15 cellular contexts compared by ENCODE assay signal in the genomic region with DNA sequence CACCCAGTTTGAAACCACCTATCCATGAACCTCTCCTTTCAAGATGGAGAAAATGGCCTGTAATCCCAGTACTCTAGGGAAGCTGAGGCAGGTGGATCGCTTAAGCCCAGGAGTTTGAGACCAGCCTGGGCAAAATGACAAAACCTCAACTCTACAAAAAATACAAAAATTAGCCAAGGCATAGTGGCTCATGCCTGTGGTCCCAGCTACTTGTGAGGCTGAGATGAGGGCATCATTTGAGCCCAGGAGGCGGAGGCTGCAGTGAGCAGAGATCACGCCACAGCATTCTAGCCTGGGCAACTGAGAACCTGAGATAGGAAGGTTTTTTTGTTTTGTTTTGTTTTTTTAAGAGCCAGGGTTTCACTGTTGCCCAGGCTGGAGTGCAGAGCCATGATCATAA. TPM values are rescaled to one million over a fixed set of nuclear protein-coding genes. Genes with fewer than 3 reads are reported as not detected.
DNase-seq lines count a peak whose midpoint lies in the region; ATAC-seq and TF ChIP-seq lines count a peak whose summit lies in the region.
"Had no signal": no experiment of that assay in that cellular context is flagged by ENCODE, and none has a peak within 500 bp of the region (broad histone marks: within the 10 kb centered on the region; RNA-seq: fewer than 3 reads in every experiment).

No MANE protein-coding gene starts in this region.

- peaks cover 53% of the 10 kb centered on the region for H3K4me1 Mint-ChIP-seq in activated naive CD8-positive, alpha-beta T cell treated with anti-CD3 and anti-CD28 coated beads, Interleukin-2, amount 10 ng/mL, durations not matched to agents 7 days and 5 days
- H3K4me1 Mint-ChIP-seq in activated naive CD8-positive, alpha-beta T cell treated with anti-CD3 and anti-CD28 coated beads, Interleukin-2, amount 50 U/mL, for 24 hours, result peaks cover 62% of the 10 kb centered on the region

- intact Hi-C loops in esophagus muscularis mucosa (cut with DNase I), result no loop called here

- peak overlapping the region in 2 of 5 donors; percentile 25 to 38 for H3K9ac ChIP-seq in subcutaneous abdominal adipose tissue (ENCODE audit: low read length in 5 of 5)

- POLR2A ChIA-PET in activated naive CD8-positive, alpha-beta T cell treated with anti-CD3 and anti-CD28 coated beads, Interleukin-2, amount 10 ng/mL, durations not matched to agents 7 days and 5 days (lab: Charles Lee), result interaction anchor here (0.6 kb wide), 1 partner anchor 14 kb away, joined by 3 read pairs; no protein-coding TSS in a partner anchor

- no peaks in the 10 kb centered on the region for H3K27me3 ChIP-seq in esophagus muscularis mucosa
- no peaks in the 10 kb centered on the region for H3K27me3 ChIP-seq in subcutaneous abdominal adipose tissue (ENCODE audit: control insufficient read depth in 5 of 5, insufficient read depth in 4 of 5, low read length in 5 of 5)
- H3K27me3 ChIP-seq: colonic mucosa, testis had no signal

- TF ChIP-seq POLR2A in esophagus muscularis mucosa (IDR thresholded peaks at IDR 0.05; ENCODE audit: low read depth), result no peak

- peak overlapping the region; percentile 54 to 95 (median 73) for H3K27ac ChIP-seq in esophagus muscularis mucosa (replicated peaks in 1 of 4)
- peak overlapping the region; percentile 55 for H3K27ac ChIP-seq in subcutaneous abdominal adipose tissue (ENCODE audit: low read depth, low read length)
- H3K27ac ChIP-seq: colonic mucosa had no signal

- TF ChIP-seq EP300 in esophagus muscularis mucosa (IDR thresholded peaks at IDR 0.05), result no peak

- H3K4me3 Mint-ChIP-seq in activated naive CD8-positive, alpha-beta T cell treated with anti-CD3 and anti-CD28 coated beads, Interleukin-2, amount 10 ng/mL, durations not matched to agents 7 days and 5 days, result no peak overlapping the region
- H3K4me3 Mint-ChIP-seq in activated naive CD8-positive, alpha-beta T cell treated with anti-CD3 and anti-CD28 coated beads, Interleukin-2, amount 50 U/mL, for 24 hours, result no peak overlapping the region
- H3K4me3 Mint-ChIP-seq: activated T-cell treated with anti-CD3 and anti-CD28 coated beads, Interleukin-2, amount 50 U/mL, for 4 hours had no signal

- 89% methylated on average over 3 of the region's 3 CpGs for WGBS in esophagus muscularis mucosa

- peaks cover 23% of the 10 kb centered on the region for H3K36me3 Mint-ChIP-seq in activated naive CD8-positive, alpha-beta T cell treated with anti-CD3 and anti-CD28 coated beads, Interleukin-2, amount 10 ng/mL, durations not matched to agents 7 days and 5 days
- H3K36me3 Mint-ChIP-seq in activated naive CD8-positive, alpha-beta T cell treated with anti-CD3 and anti-CD28 coated beads, Interleukin-2, amount 50 U/mL, for 24 hours (ENCODE audit: low read depth), result peaks cover 42% of the 10 kb centered on the region

- DNase-seq in activated naive CD8-positive, alpha-beta T cell treated with anti-CD3 and anti-CD28 coated beads, Interleukin-2, amount 10 ng/mL, durations not matched to agents 7 days and 5 days, result no peak
- DNase-seq in activated naive CD8-positive, alpha-beta T cell treated with anti-CD3 and anti-CD28 coated beads, Interleukin-2, amount 50 U/mL, for 24 hours, result no peak
- peak; percentile 7 for DNase-seq in NAMALWA (ENCODE audit: low spot score)
- no peak for DNase-seq in esophagus muscularis mucosa (ENCODE audit: extremely low spot score)
- no peak for DNase-seq in SIG-M5 treated with dmso at 0.1 percent for 504 hours (lab: John Stamatoyannopoulos, UW; ENCODE audit: unreplicated experiment)
- no peak for DNase-seq in SW 1271 (lab: John Stamatoyannopoulos, UW)
- DNase-seq: activated CD4-positive, alpha-beta T cell treated with anti-CD3 and anti-CD28 coated beads, Interleukin-2, amount 50 U/mL, for 1 hour; activated T-cell treated with anti-CD3 and anti-CD28 coated beads, Interleukin-2, amount 50 U/mL, for 4 hours; colonic mucosa; glutamatergic neuron; NCI-H748 treated with DMSO at 0.1 percent for 48 hours; testis had no signal

- H3K4me1 ChIP-seq in esophagus muscularis mucosa (peaks cover 54 to 79% (median 75%) of the 10 kb centered on the region in 4 donors), subcutaneous abdominal adipose tissue (ENCODE audit: control insufficient read depth in 5 of 5, insufficient read depth in 5 of 5, low read length in 5 of 5) (peaks cover 7 to 77% (median 72%) of the 10 kb centered on the region in 5 donors)

- H3K36me3 ChIP-seq in esophagus muscularis mucosa, result peaks cover 0 to 5% (median 0%) of the 10 kb centered on the region in 4 donors
- peaks cover 0 to 4% (median 0%) of the 10 kb centered on the region in 5 donors for H3K36me3 ChIP-seq in subcutaneous abdominal adipose tissue (ENCODE audit: control insufficient read depth in 5 of 5, insufficient read depth in 5 of 5, low read length in 5 of 5)
- H3K36me3 ChIP-seq: colonic mucosa had no signal

- no peaks in the 10 kb centered on the region for H3K9me3 Mint-ChIP-seq in activated naive CD8-positive, alpha-beta T cell treated with anti-CD3 and anti-CD28 coated beads, Interleukin-2, amount 10 ng/mL, durations not matched to agents 7 days and 5 days
- no peaks in the 10 kb centered on the region for H3K9me3 Mint-ChIP-seq in activated naive CD8-positive, alpha-beta T cell treated with anti-CD3 and anti-CD28 coated beads, Interleukin-2, amount 50 U/mL, for 24 hours
- H3K9me3 Mint-ChIP-seq: activated T-cell treated with anti-CD3 and anti-CD28 coated beads, Interleukin-2, amount 50 U/mL, for 4 hours had no signal

- peak overlapping the region; percentile 56 for H3K27ac Mint-ChIP-seq in activated naive CD8-positive, alpha-beta T cell treated with anti-CD3 and anti-CD28 coated beads, Interleukin-2, amount 10 ng/mL, durations not matched to agents 7 days and 5 days
- no peak overlapping the region for H3K27ac Mint-ChIP-seq in activated naive CD8-positive, alpha-beta T cell treated with anti-CD3 and anti-CD28 coated beads, Interleukin-2, amount 50 U/mL, for 24 hours
- H3K27ac Mint-ChIP-seq: progenitor cell of endocrine pancreas had no signal

- no peaks in the 10 kb centered on the region for H3K27me3 Mint-ChIP-seq in activated naive CD8-positive, alpha-beta T cell treated with anti-CD3 and anti-CD28 coated beads, Interleukin-2, amount 10 ng/mL, durations not matched to agents 7 days and 5 days
- no peaks in the 10 kb centered on the region for H3K27me3 Mint-ChIP-seq in activated naive CD8-positive, alpha-beta T cell treated with anti-CD3 and anti-CD28 coated beads, Interleukin-2, amount 50 U/mL, for 24 hours
- H3K27me3 Mint-ChIP-seq: progenitor cell of endocrine pancreas had no signal

- peak overlapping the region in 1 of 4 donors; percentile 4 for H3K4me3 ChIP-seq in esophagus muscularis mucosa
- no peak overlapping the region for H3K4me3 ChIP-seq in subcutaneous abdominal adipose tissue (ENCODE audit: low read depth in 1 of 5, low read length in 5 of 5)
- H3K4me3 ChIP-seq: colonic mucosa, testis had no signal

- no peak for ATAC-seq in activated naive CD8-positive, alpha-beta T cell treated with anti-CD3 and anti-CD28 coated beads, Interleukin-2, amount 10 ng/mL, durations not matched to agents 7 days and 5 days (ENCODE audit: low read depth)
- no peak for ATAC-seq in activated naive CD8-positive, alpha-beta T cell treated with anti-CD3 and anti-CD28 coated beads, Interleukin-2, amount 50 U/mL, for 24 hours
- ATAC-seq in GM18870 (IDR thresholded peaks at IDR 0.05; ENCODE audit: unreplicated experiment), result no peak
- ATAC-seq: activated T-cell treated with anti-CD3 and anti-CD28 coated beads, Interleukin-2, amount 50 U/mL, for 4 hours had no signal

- H3K9me3 ChIP-seq in esophagus muscularis mucosa (no peaks in the 10 kb centered on the region), subcutaneous abdominal adipose tissue (ENCODE audit: control insufficient read depth in 5 of 5, low read length in 5 of 5) (no peaks in the 10 kb centered on the region)
- H3K9me3 ChIP-seq: colonic mucosa, testis had no signal

- no peak for TF ChIP-seq CTCF in esophagus muscularis mucosa (IDR thresholded peaks at IDR 0.05)

RNA-seq across cellular contexts. Expression of gene TKT, which starts 5.4 kb away (rescaled TPM):
- total RNA-seq in activated naive CD8-positive, alpha-beta T cell treated with anti-CD3 and anti-CD28 coated beads, Interleukin-2, amount 10 ng/mL, durations not matched to agents 7 days and 5 days, result 100 to 1,000 TPM; 204 to 210 TPM
- 100 to 1,000 TPM; 295 to 524 (median 378) TPM for total RNA-seq in esophagus muscularis mucosa
